In the genomic region with DNA sequence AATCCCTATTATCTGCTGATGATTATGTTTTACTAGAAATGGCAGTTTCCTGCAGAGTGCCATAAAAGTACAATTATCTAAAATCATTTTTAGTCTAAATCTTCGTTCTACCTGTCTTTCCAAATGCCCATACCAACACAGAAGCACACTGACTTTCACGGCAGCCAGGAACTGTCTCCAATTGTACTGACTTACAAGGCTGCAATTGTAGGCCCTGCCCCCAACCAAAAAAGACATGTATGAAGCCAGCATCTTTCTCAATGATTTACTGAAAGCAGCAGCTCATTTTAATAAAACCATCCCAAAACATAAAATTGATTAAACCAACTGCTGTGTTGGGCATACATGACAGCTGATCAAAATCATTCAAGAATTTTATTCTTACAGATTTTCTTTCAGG, we compare ENCODE assay signal across 23 cellular contexts.
"Had no signal": no experiment of that assay in that cellular context is flagged by ENCODE, and none has a peak within 500 bp of the region (broad histone marks: within the 10 kb centered on the region; RNA-seq: fewer than 3 reads in every experiment).

No MANE protein-coding gene starts in this region.

- DNase-seq: colonic mucosa; dermis blood vessel endothelial cell; effector CD4-positive, alpha-beta T cell; endodermal cell; erythroblast; foreskin melanocyte; immature natural killer cell; kidney; left cardiac atrium; left ventricle myocardium inferior; lower lobe of right lung; mesendoderm; naive thymus-derived CD4-positive, alpha-beta T cell; nephron progenitor cell; psoas muscle; sigmoid colon; stimulated activated CD4-positive, alpha-beta T cell treated with anti-CD3 and anti-CD28 coated beads, Interleukin-2, amount 100 ng/mL, for 24 hours; stimulated activated CD4-positive, alpha-beta T cell treated with anti-CD3 and anti-CD28 coated beads, Interleukin-4, amount 100 ng/mL, for 4 hours; stimulated activated naive B cell treated with anti-CD40 and anti-IgM and Interleukin-4, amounts not matched to agents 10 μg/mL and 1 μg/mL and 100 μg/mL, for 72 hours; stimulated activated naive CD8-positive, alpha-beta T cell treated with anti-CD3 and anti-CD28 coated beads, Interleukin-15, amount 100 ng/mL, for 72 hours; trophoblast cell had no signal

- H3K9me3 ChIP-seq: colonic mucosa, left ventricle myocardium inferior, lower lobe of right lung, psoas muscle, sigmoid colon had no signal

- H3K4me1 ChIP-seq: colonic mucosa, parathyroid adenoma, psoas muscle had no signal

- H2AFZ ChIP-seq: parathyroid adenoma had no signal

- ATAC-seq: left cardiac atrium; lower lobe of right lung; naive thymus-derived CD4-positive, alpha-beta T cell; psoas muscle; stimulated activated naive B cell treated with anti-CD40 and anti-IgM and Interleukin-4, amounts not matched to agents 10 μg/mL and 1 μg/mL and 100 μg/mL, for 72 hours; stimulated activated naive CD8-positive, alpha-beta T cell treated with anti-CD3 and anti-CD28 coated beads, Interleukin-15, amount 100 ng/mL, for 72 hours had no signal

- H3K27ac ChIP-seq: colonic mucosa, left ventricle myocardium inferior, lower lobe of right lung, parathyroid adenoma, psoas muscle, sigmoid colon, skin epidermis had no signal

- H3K36me3 ChIP-seq: colonic mucosa had no signal

- H3K4me3 ChIP-seq: colonic mucosa, left ventricle myocardium inferior, lower lobe of right lung, psoas muscle, sigmoid colon, skin epidermis had no signal

- H3K9ac ChIP-seq: parathyroid adenoma had no signal

- H3K27me3 ChIP-seq: colonic mucosa, sigmoid colon had no signal
